In the genomic region with DNA sequence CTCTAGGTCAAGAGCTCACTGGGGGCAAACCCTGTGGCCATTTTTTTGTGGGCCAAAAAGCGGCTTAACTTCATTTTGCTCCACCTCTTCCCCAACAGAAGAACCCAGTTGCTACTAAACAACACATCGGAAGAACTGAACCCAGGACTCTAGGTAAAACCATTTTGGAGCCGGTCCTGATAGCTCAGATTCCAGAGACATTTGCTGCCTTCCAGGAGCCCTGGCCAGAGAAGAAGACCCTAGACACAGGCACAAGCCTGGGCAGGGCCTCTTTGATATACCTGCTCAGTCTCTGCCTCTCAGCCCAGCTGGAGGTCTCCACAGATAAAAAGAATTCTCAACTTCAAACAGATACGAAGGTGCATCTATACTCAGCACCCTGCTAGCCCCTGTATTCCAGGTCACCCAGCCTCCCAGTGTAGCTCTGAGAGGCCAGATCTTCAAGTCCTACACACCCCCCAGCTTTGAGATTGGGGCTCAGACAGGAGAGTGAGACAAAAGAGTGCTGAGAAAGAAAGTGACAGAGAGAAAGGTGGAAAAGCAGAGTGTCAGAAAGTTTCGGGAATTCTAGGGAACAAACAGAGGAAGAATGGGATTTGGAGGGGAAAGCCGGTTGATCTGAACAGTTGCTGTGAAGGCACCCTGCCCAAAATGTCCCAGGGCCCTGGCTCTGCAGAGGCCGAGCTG, we compare ENCODE assay signal across 18 cellular contexts. TPM values are rescaled to one million over a fixed set of nuclear protein-coding genes. Genes with fewer than 3 reads are reported as not detected.
DNase-seq lines count a peak whose midpoint lies in the region; ATAC-seq and TF ChIP-seq lines count a peak whose summit lies in the region.
"Had no signal": no experiment of that assay in that cellular context is flagged by ENCODE, and none has a peak within 500 bp of the region (broad histone marks: within the 10 kb centered on the region; RNA-seq: fewer than 3 reads in every experiment).

No MANE protein-coding gene starts in this region.

- no peak overlapping the region for H3K27ac ChIP-seq in rectal smooth muscle tissue (ENCODE audit: low read depth, low read length)
- no peak overlapping the region for H3K27ac ChIP-seq in gastroesophageal sphincter
- H3K27ac ChIP-seq in neuronal stem cell (replicated peaks; ENCODE audit: low read length): no peak overlapping the region
- H3K27ac ChIP-seq: A549, left lung, tibial artery had no signal

- no peak for DNase-seq in activated CD4-positive, alpha-beta T cell treated with anti-CD3 and anti-CD28 coated beads, Interleukin-2, amount 10 ng/mL, durations not matched to agents 24 days and 14 days
- no peak for DNase-seq in activated CD4-positive, alpha-beta T cell treated with anti-CD3 and anti-CD28 coated beads for 1 hour
- DNase-seq in HT-29 (ENCODE audit: low spot score) (peak; percentile 83), endothelial cell (ENCODE audit: low spot score) (peak; percentile 3), GM10266 (ENCODE audit: extremely low spot score) (no peak), neuronal stem cell (ENCODE audit: low spot score) (no peak)
- DNase-seq: CD4-positive, alpha-beta T cell; effector CD4-positive, alpha-beta T cell; NCI-H1694 treated with DMSO at 0.1 percent for 48 hours; NCI-H446; SHP77; stimulated activated CD4-positive, alpha-beta T cell treated with anti-CD3 and anti-CD28 coated beads, Interleukin-4, amount 100 ng/mL, for 24 hours; tibial artery had no signal

- H2BK5ac ChIP-seq in neuronal stem cell (ENCODE audit: low read length): no peak overlapping the region

- H3K4me2 ChIP-seq in neuronal stem cell (ENCODE audit: insufficient read depth, low read length, poor library complexity, severe bottlenecking): no peak overlapping the region
- H3K4me2 ChIP-seq: A549 had no signal

- 0 to 14% methylated on average over 1 to 5 of the region's 7 CpGs for WGBS in gastroesophageal sphincter (ENCODE audit: low coverage in 1 of 2), 2 donors
- no CpG with 5 or more reads among the region's 7 CpGs for WGBS in neuronal stem cell (ENCODE audit: extremely low coverage in 2 of 2, insufficient read length in 2 of 2, insufficient replicate concordance in 1 of 2), 2 donors

- peaks cover 6% of the 10 kb centered on the region for H3K4me1 Mint-ChIP-seq in activated CD4-positive, alpha-beta T cell treated with anti-CD3 and anti-CD28 coated beads, Interleukin-2, amount 10 ng/mL, durations not matched to agents 24 days and 14 days
- H3K4me1 Mint-ChIP-seq in endothelial cell (ENCODE audit: unreplicated experiment): peaks cover 15% of the 10 kb centered on the region

- TF ChIP-seq CTCF in endothelial cell (IDR thresholded peaks at IDR 0.05; ENCODE audit: unreplicated experiment): no peak
- no peak for TF ChIP-seq CTCF in gastroesophageal sphincter (IDR thresholded peaks at IDR 0.05)
- TF ChIP-seq CTCF in GM10266 (IDR thresholded peaks at IDR 0.05; ENCODE audit: control insufficient read depth, insufficient read depth, low read depth, missing control alignments): no peak

- H3K9me3 ChIP-seq in gastroesophageal sphincter (peaks cover 0 to 4% (median 0%) of the 10 kb centered on the region in 3 donors), neuronal stem cell (replicated peaks in 1 of 2; ENCODE audit: control insufficient read depth in 2 of 2, insufficient read depth in 1 of 2, low read depth in 1 of 2, low read length in 2 of 2) (no peaks in the 10 kb centered on the region)
- H3K9me3 ChIP-seq: A549, left lung, tibial artery had no signal

- ATAC-seq in gastroesophageal sphincter: no peak
- ATAC-seq: A549, left lung had no signal

- intact Hi-C loops in activated CD4-positive, alpha-beta T cell treated with anti-CD3 and anti-CD28 coated beads, Interleukin-2, amount 10 ng/mL, durations not matched to agents 24 days and 14 days (cut with micrococcal nuclease): no loop called here

- H2BK12ac ChIP-seq in neuronal stem cell (ENCODE audit: low read length): no peak overlapping the region

- no peak overlapping the region for H2BK15ac ChIP-seq in neuronal stem cell (ENCODE audit: low read length)

- no peak overlapping the region for H3K4ac ChIP-seq in neuronal stem cell (ENCODE audit: low read length)

- H3K4me3 ChIP-seq in rectal smooth muscle tissue (ENCODE audit: low read length) (peak overlapping the region; percentile 5), gastroesophageal sphincter (no peak overlapping the region), neuronal stem cell (ENCODE audit: low read length in 2 of 2) (no peak overlapping the region)
- H3K4me3 ChIP-seq: A549, left lung, tibial artery had no signal

- no peaks in the 10 kb centered on the region for H3K36me3 Mint-ChIP-seq in activated CD4-positive, alpha-beta T cell treated with anti-CD3 and anti-CD28 coated beads, Interleukin-2, amount 10 ng/mL, durations not matched to agents 24 days and 14 days (ENCODE audit: low read depth)
- H3K36me3 Mint-ChIP-seq in endothelial cell (ENCODE audit: low read depth, unreplicated experiment): no peaks in the 10 kb centered on the region

- no peak overlapping the region for H4K91ac ChIP-seq in neuronal stem cell (ENCODE audit: low read depth, low read length, poor library complexity)

- H3K9ac ChIP-seq in rectal smooth muscle tissue (ENCODE audit: low read length) (no peak overlapping the region), neuronal stem cell (ENCODE audit: low read depth, low read length, poor library complexity) (no peak overlapping the region)

- H3K9me3 Mint-ChIP-seq in activated CD4-positive, alpha-beta T cell treated with anti-CD3 and anti-CD28 coated beads, Interleukin-2, amount 10 ng/mL, durations not matched to agents 24 days and 14 days: no peaks in the 10 kb centered on the region
- no peaks in the 10 kb centered on the region for H3K9me3 Mint-ChIP-seq in endothelial cell (ENCODE audit: unreplicated experiment)
- H3K9me3 Mint-ChIP-seq: CD4-positive, alpha-beta T cell had no signal

- H3K27ac Mint-ChIP-seq in activated CD4-positive, alpha-beta T cell treated with anti-CD3 and anti-CD28 coated beads, Interleukin-2, amount 10 ng/mL, durations not matched to agents 24 days and 14 days: no peak overlapping the region
- H3K27ac Mint-ChIP-seq in endothelial cell (ENCODE audit: unreplicated experiment): peak overlapping the region; percentile 41
- H3K27ac Mint-ChIP-seq: CD4-positive, alpha-beta T cell had no signal

- H3K27me3 ChIP-seq in rectal smooth muscle tissue (ENCODE audit: control insufficient read depth, insufficient read depth, low read length): peaks cover 52% of the 10 kb centered on the region
- H3K27me3 ChIP-seq in gastroesophageal sphincter: peaks cover 100% of the 10 kb centered on the region
- H3K27me3 ChIP-seq in neuronal stem cell (ENCODE audit: control insufficient read depth in 3 of 3, insufficient read depth in 3 of 3, low read depth in 1 of 3, low read length in 3 of 3): peaks cover 42 to 100% (median 97%) of the 10 kb centered on the region in 3 experiments

- H3K4me3 Mint-ChIP-seq in activated CD4-positive, alpha-beta T cell treated with anti-CD3 and anti-CD28 coated beads, Interleukin-2, amount 10 ng/mL, durations not matched to agents 24 days and 14 days: peak overlapping the region; percentile 33
- H3K4me3 Mint-ChIP-seq in endothelial cell (ENCODE audit: unreplicated experiment): peak overlapping the region; percentile 28
- H3K4me3 Mint-ChIP-seq: CD4-positive, alpha-beta T cell had no signal

- no peak overlapping the region for H3K18ac ChIP-seq in neuronal stem cell (ENCODE audit: low read length)

- no peaks in the 10 kb centered on the region for H3K79me1 ChIP-seq in neuronal stem cell (ENCODE audit: low read depth, low read length)

- H3K36me3 ChIP-seq in rectal smooth muscle tissue (ENCODE audit: control insufficient read depth, insufficient read depth, low read length): no peaks in the 10 kb centered on the region
- H3K36me3 ChIP-seq in gastroesophageal sphincter: no peaks in the 10 kb centered on the region
- no peaks in the 10 kb centered on the region for H3K36me3 ChIP-seq in neuronal stem cell (replicated peaks in 1 of 2; ENCODE audit: control insufficient read depth in 2 of 2, insufficient read depth in 2 of 2, low read length in 2 of 2)
- H3K36me3 ChIP-seq: left lung, tibial artery had no signal

- H3K27me3 Mint-ChIP-seq in activated CD4-positive, alpha-beta T cell treated with anti-CD3 and anti-CD28 coated beads, Interleukin-2, amount 10 ng/mL, durations not matched to agents 24 days and 14 days: peaks cover 90% of the 10 kb centered on the region
- peaks cover 43% of the 10 kb centered on the region for H3K27me3 Mint-ChIP-seq in endothelial cell (ENCODE audit: unreplicated experiment)

- H2AK5ac ChIP-seq in neuronal stem cell (ENCODE audit: low read depth, low read length): no peak overlapping the region

- H2AFZ ChIP-seq in neuronal stem cell (ENCODE audit: low read length): no peak overlapping the region

- H2BK120ac ChIP-seq in neuronal stem cell (ENCODE audit: low read depth, low read length): no peak overlapping the region

- H3K23ac ChIP-seq in neuronal stem cell (ENCODE audit: low read depth, low read length, poor library complexity): no peak overlapping the region

- no peak overlapping the region for H4K8ac ChIP-seq in neuronal stem cell (ENCODE audit: low read depth, low read length)

- TF ChIP-seq POLR2A in gastroesophageal sphincter (IDR thresholded peaks at IDR 0.05): no peak

- TF ChIP-seq EP300 in gastroesophageal sphincter (IDR thresholded peaks at IDR 0.05): no peak

- H3K4me1 ChIP-seq in rectal smooth muscle tissue (ENCODE audit: control insufficient read depth, insufficient read depth, low read length) (no peaks in the 10 kb centered on the region), gastroesophageal sphincter (peaks cover 0 to 20% (median 0%) of the 10 kb centered on the region in 3 donors), neuronal stem cell (ENCODE audit: control insufficient read depth in 2 of 2, insufficient read depth in 1 of 2, low read depth in 1 of 2, low read length in 2 of 2) (no peaks in the 10 kb centered on the region)
- H3K4me1 ChIP-seq: left lung had no signal

- no peak overlapping the region for H3K14ac ChIP-seq in neuronal stem cell (ENCODE audit: low read length)

RNA-seq across cellular contexts. Expression of gene HOXB9, which starts 6.6 kb away (rescaled TPM):
- total RNA-seq in activated CD4-positive, alpha-beta T cell treated with anti-CD3 and anti-CD28 coated beads, Interleukin-2, amount 10 ng/mL, durations not matched to agents 24 days and 14 days: 0.21 and 0.30 TPM in 2 replicates
- total RNA-seq in HT-29 (2014; rRNA removed; shearing (Covaris generic)): 177 and 188 TPM in 2 replicates
- total RNA-seq in endothelial cell (ENCODE audit: unreplicated experiment) (0.49 TPM), gastroesophageal sphincter (not detected)
- polyA plus RNA-seq in neuronal stem cell (2013, experiment 1 of 2): not detected
- not detected for polyA plus RNA-seq in neuronal stem cell (2013, experiment 2 of 2)
- total RNA-seq: bronchial epithelial cell; CD4-positive, alpha-beta T cell; left lung had no signal

RNA-seq across cellular contexts. Expression of gene HOXB8, which starts 17.6 kb away (rescaled TPM):
- not detected in 2 replicates for total RNA-seq in activated CD4-positive, alpha-beta T cell treated with anti-CD3 and anti-CD28 coated beads, Interleukin-2, amount 10 ng/mL, durations not matched to agents 24 days and 14 days
- 51.0 and 52.7 TPM in 2 replicates for total RNA-seq in HT-29 (2014; rRNA removed; shearing (Covaris generic))
- total RNA-seq in endothelial cell (ENCODE audit: unreplicated experiment) (0.15 TPM), gastroesophageal sphincter (1 to 10 TPM in 1 of 4 donors, under 1 TPM in 1, not detected in 2; 0.27 to 3.9 TPM)
- polyA plus RNA-seq in neuronal stem cell (2013, experiment 1 of 2): not detected
- polyA plus RNA-seq in neuronal stem cell (2013, experiment 2 of 2): not detected
- total RNA-seq: bronchial epithelial cell; CD4-positive, alpha-beta T cell had no signal

RNA-seq across cellular contexts. Expression of gene HOXB7, which starts 21.9 kb away (rescaled TPM):
- 0.30 and 0.36 TPM in 2 replicates for total RNA-seq in activated CD4-positive, alpha-beta T cell treated with anti-CD3 and anti-CD28 coated beads, Interleukin-2, amount 10 ng/mL, durations not matched to agents 24 days and 14 days
- total RNA-seq in HT-29 (2014; rRNA removed; shearing (Covaris generic)): 37.3 and 39.7 TPM in 2 replicates
- total RNA-seq in endothelial cell (ENCODE audit: unreplicated experiment) (3.6 TPM), gastroesophageal sphincter (1 to 10 TPM in 3 of 4 donors, under 1 TPM in 1; 0.78 to 8.9 (median 3.0) TPM)
- polyA plus RNA-seq in neuronal stem cell (2013, experiment 1 of 2): not detected
- not detected for polyA plus RNA-seq in neuronal stem cell (2013, experiment 2 of 2)
- total RNA-seq: bronchial epithelial cell; CD4-positive, alpha-beta T cell had no signal

RNA-seq across cellular contexts. Expression of gene HOXB6, which starts 27.9 kb away (rescaled TPM):
- total RNA-seq in activated CD4-positive, alpha-beta T cell treated with anti-CD3 and anti-CD28 coated beads, Interleukin-2, amount 10 ng/mL, durations not matched to agents 24 days and 14 days: 0.33 and 0.36 TPM in 2 replicates
- total RNA-seq in HT-29 (2014; rRNA removed; shearing (Covaris generic)): 160 and 174 TPM in 2 replicates
- total RNA-seq in endothelial cell (ENCODE audit: unreplicated experiment) (1.9 TPM), gastroesophageal sphincter (10 to 100 TPM in 1 of 4 donors, 1 to 10 TPM in 3; 4.9 to 40.1 (median 5.1) TPM)
- polyA plus RNA-seq in neuronal stem cell (2013, experiment 1 of 2): not detected
- not detected for polyA plus RNA-seq in neuronal stem cell (2013, experiment 2 of 2)
- total RNA-seq: bronchial epithelial cell; CD4-positive, alpha-beta T cell had no signal

RNA-seq across cellular contexts. Expression of gene HOXB5, which starts 39.1 kb away (rescaled TPM):
- total RNA-seq in activated CD4-positive, alpha-beta T cell treated with anti-CD3 and anti-CD28 coated beads, Interleukin-2, amount 10 ng/mL, durations not matched to agents 24 days and 14 days: not detected in 2 replicates
- 7.5 and 8.2 TPM in 2 replicates for total RNA-seq in HT-29 (2014; rRNA removed; shearing (Covaris generic))
- total RNA-seq in endothelial cell (ENCODE audit: unreplicated experiment) (0.59 TPM), gastroesophageal sphincter (1 to 10 TPM in 3 of 4 donors, under 1 TPM in 1; 0.27 to 2.7 (median 1.4) TPM)
- not detected for polyA plus RNA-seq in neuronal stem cell (2013, experiment 1 of 2)
- not detected for polyA plus RNA-seq in neuronal stem cell (2013, experiment 2 of 2)
- total RNA-seq: bronchial epithelial cell; CD4-positive, alpha-beta T cell had no signal

Comparison
In these comparisons a context has a peak if more than half of its experiments do, and no peak if none do; other contexts are left out.
1. DNase-seq: peak in HT-29 (single experiment) and endothelial cell (single experiment); none in activated CD4-positive, alpha-beta T cell treated with anti-CD3 and anti-CD28 coated beads, Interleukin-2, amount 10 ng/mL, durations not matched to agents 24 days and 14 days (single experiment), activated CD4-positive, alpha-beta T cell treated with anti-CD3 and anti-CD28 coated beads for 1 hour (single experiment), GM10266 (single experiment) and neuronal stem cell (single experiment).
2. RNA of gene HOXB9, which starts 6.6 kb away (total RNA-seq): 177 to 188 TPM in HT-29; 0.49 TPM in endothelial cell (single experiment), 0.21 to 0.30 TPM in activated CD4-positive, alpha-beta T cell treated with anti-CD3 and anti-CD28 coated beads, Interleukin-2, amount 10 ng/mL, durations not matched to agents 24 days and 14 days and not detected in gastroesophageal sphincter; every median in the first group is over 100 times any median in the second.
3. RNA of gene HOXB8, which starts 17.6 kb away (total RNA-seq): 51.0 to 52.7 TPM in HT-29; 0.27 to 3.9 TPM in gastroesophageal sphincter, 0.15 TPM in endothelial cell (single experiment) and not detected in activated CD4-positive, alpha-beta T cell treated with anti-CD3 and anti-CD28 coated beads, Interleukin-2, amount 10 ng/mL, durations not matched to agents 24 days and 14 days; every median in the first group is over 10 times any median in the second.